17 cellular contexts compared by ENCODE assay signal in the genomic region with DNA sequence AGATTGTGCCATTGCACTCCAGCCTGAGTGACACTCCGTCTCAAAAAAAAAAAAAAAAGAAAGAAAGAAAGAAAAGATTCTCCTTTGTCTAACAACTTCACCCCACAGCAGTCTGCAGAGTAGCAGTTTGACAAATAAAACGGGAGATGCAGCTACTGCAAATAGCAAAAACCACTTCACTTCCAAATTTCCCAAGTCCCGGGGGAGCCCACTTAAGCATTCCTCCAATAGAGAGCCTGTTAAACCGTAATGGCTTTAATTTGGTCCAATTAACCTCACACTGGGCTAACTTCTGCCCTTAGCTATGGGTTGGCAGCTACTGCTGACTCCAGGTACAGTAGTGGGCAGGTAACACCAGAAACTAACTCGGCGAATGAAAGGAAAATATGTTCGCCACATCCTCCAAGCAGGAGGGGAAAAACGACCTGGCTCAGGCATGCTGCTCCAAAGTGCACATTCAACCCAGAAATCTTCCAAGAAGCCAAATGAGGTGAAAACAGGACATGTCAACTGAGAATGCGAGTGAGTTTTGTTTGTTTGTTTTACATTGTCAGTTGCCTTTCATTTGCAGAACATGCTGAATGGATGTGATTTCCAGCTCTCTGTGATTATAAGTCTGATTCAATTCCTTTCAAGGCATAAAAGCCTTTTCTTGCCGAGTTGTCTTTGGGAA.
DNase-seq lines count a peak whose midpoint lies in the region; ATAC-seq and TF ChIP-seq lines count a peak whose summit lies in the region.
"Had no signal": no experiment of that assay in that cellular context is flagged by ENCODE, and none has a peak within 500 bp of the region (broad histone marks: within the 10 kb centered on the region; RNA-seq: fewer than 3 reads in every experiment).

No MANE protein-coding gene starts in this region.

- H3K27me3 Mint-ChIP-seq in Caco-2 (ENCODE audit: insufficient read depth, unreplicated experiment), result no peaks in the 10 kb centered on the region

- no peaks in the 10 kb centered on the region for H3K9me3 ChIP-seq in Caco-2
- no peaks in the 10 kb centered on the region for H3K9me3 ChIP-seq in HUES64 (ENCODE audit: insufficient read depth, low read depth, low read length)
- no peaks in the 10 kb centered on the region for H3K9me3 ChIP-seq in NT2/D1 (ENCODE audit: insufficient read depth, low read length)
- H3K9me3 ChIP-seq in iPS-15b (ENCODE audit: control insufficient read depth, insufficient read depth, low read length), result no peaks in the 10 kb centered on the region
- H3K9me3 ChIP-seq: prostate gland had no signal

- H3K4me1 Mint-ChIP-seq in Caco-2 (ENCODE audit: low read depth, unreplicated experiment), result peaks cover 47% of the 10 kb centered on the region
- H3K4me1 Mint-ChIP-seq: naive B cell had no signal

- H3K4me1 ChIP-seq in Caco-2 (peaks cover 57% of the 10 kb centered on the region), HUES64 (ENCODE audit: insufficient read depth, low read length) (peaks cover 39% of the 10 kb centered on the region), NT2/D1 (ENCODE audit: insufficient read depth, insufficient read length) (peaks cover 2% of the 10 kb centered on the region), iPS-15b (ENCODE audit: control insufficient read depth, insufficient read depth, low read length) (peaks cover 30% of the 10 kb centered on the region)
- H3K4me1 ChIP-seq: prostate gland had no signal

- no TSS peak for BruUV-seq in Caco-2 (replicated peaks; lab: Mats Ljungman, UMichigan)

- ATAC-seq in GM21717 (IDR thresholded peaks at IDR 0.05; ENCODE audit: unreplicated experiment), result no peak

- H3K9me3 Mint-ChIP-seq in Caco-2 (ENCODE audit: unreplicated experiment), result no peaks in the 10 kb centered on the region
- H3K9me3 Mint-ChIP-seq: activated naive CD4-positive, alpha-beta T cell treated with anti-CD3 and anti-CD28 coated beads for 36 hours; naive B cell had no signal

- H3K27me3 ChIP-seq in Caco-2 (replicated peaks; ENCODE audit: control insufficient read depth, insufficient read depth, low read length) (no peaks in the 10 kb centered on the region), HUES64 (ENCODE audit: insufficient read depth, low read length) (peaks cover 5% of the 10 kb centered on the region; the same call in 1 of the 2 replicates), NT2/D1 (ENCODE audit: insufficient read depth, insufficient read length) (no peaks in the 10 kb centered on the region), iPS-15b (ENCODE audit: control insufficient read depth, insufficient read depth, low read length) (no peaks in the 10 kb centered on the region)
- H3K27me3 ChIP-seq: brain microvascular endothelial cell had no signal

- no peak for DNase-seq in Caco-2
- DNase-seq in NT2/D1 (ENCODE audit: low read depth, low spot score), result peak; percentile 3
- no peak for DNase-seq in stimulated activated CD4-positive, alpha-beta T cell treated with anti-CD3 and anti-CD28 coated beads, Interleukin-2, amount 100 ng/mL, for 48 hours
- no peak for DNase-seq in activated effector memory CD4-positive, alpha-beta T cell treated with Interleukin-2 at 50 U/mL for 16 hours
- no peak for DNase-seq in foreskin melanocyte
- DNase-seq: activated CD8-positive, alpha-beta memory T cell treated with anti-CD3 and anti-CD28 coated beads, Interleukin-2, amount 50 U/mL, for 4 hours; activated naive CD4-positive, alpha-beta T cell treated with anti-CD3 and anti-CD28 coated beads for 36 hours; brain microvascular endothelial cell; naive B cell; NCI-H1694 treated with DMSO at 0.1 percent for 48 hours; SHP77; stimulated activated CD4-positive, alpha-beta T cell treated with anti-CD3 and anti-CD28 coated beads, Interleukin-12 subunit alpha, Interleukin-12 subunit beta, amount 100 ng/mL, for 4 hours had no signal

- peak overlapping the region; percentile 57; the same call in 1 of the 2 replicates for H3K27ac ChIP-seq in HUES64 (ENCODE audit: low read depth, low read length)
- H3K27ac ChIP-seq: brain microvascular endothelial cell, KMS-11, prostate gland had no signal

- H3K27ac Mint-ChIP-seq in Caco-2 (ENCODE audit: unreplicated experiment), result peak overlapping the region; percentile 22
- H3K27ac Mint-ChIP-seq: activated naive CD4-positive, alpha-beta T cell treated with anti-CD3 and anti-CD28 coated beads for 36 hours; naive B cell had no signal

- WGBS in HUES64, result 19% methylated on average over 10 of the region's 10 CpGs

- CTCF ChIA-PET in Caco-2 (lab: Charles Lee), result no interaction called here

- H3K36me3 Mint-ChIP-seq in Caco-2 (ENCODE audit: insufficient read depth, unreplicated experiment), result peaks cover 4% of the 10 kb centered on the region
- H3K36me3 Mint-ChIP-seq: naive B cell had no signal

- H3K4me3 ChIP-seq in Caco-2 (ENCODE audit: low read depth, low read length) (no peak overlapping the region), HUES64 (ENCODE audit: low read length) (peak overlapping the region; percentile 21), NT2/D1 (ENCODE audit: insufficient read length, low read depth) (no peak overlapping the region), iPS-15b (ENCODE audit: low read depth, low read length) (peak overlapping the region; percentile 37)
- H3K4me3 ChIP-seq: prostate gland had no signal

- intact Hi-C loops in Caco-2 (cut with micrococcal nuclease; ENCODE audit: unreplicated experiment), result loop anchor here (5.0 kb wide), 1 partner anchor 362 kb away; a partner anchor contains a TSS

- no peaks in the 10 kb centered on the region for H3K36me3 ChIP-seq in Caco-2 (ENCODE audit: control insufficient read depth, insufficient read depth, low read length)
- H3K36me3 ChIP-seq in HUES64 (ENCODE audit: insufficient read depth, low read length), result no peaks in the 10 kb centered on the region
- H3K36me3 ChIP-seq in NT2/D1 (ENCODE audit: insufficient read depth, insufficient read length, low read length), result no peaks in the 10 kb centered on the region
- no peaks in the 10 kb centered on the region for H3K36me3 ChIP-seq in iPS-15b (ENCODE audit: control insufficient read depth, insufficient read depth, low read length)
- H3K36me3 ChIP-seq: brain microvascular endothelial cell, prostate gland had no signal

- TF ChIP-seq CTCF in Caco-2 (IDR thresholded peaks at IDR 0.05; ENCODE audit: insufficient read depth in 1 of 2, low read depth in 1 of 2, low read length in 1 of 2, severe bottlenecking in 1 of 2, unreplicated experiment in 1 of 2), result no peak

- POLR2A ChIA-PET in Caco-2 (lab: Charles Lee), result interaction anchor here (0.6 to 0.7 kb wide), 2 partner anchors 171 to 1617 kb away, joined by 4 to 5 read pairs; no protein-coding TSS in a partner anchor

- H3K4me3 Mint-ChIP-seq in Caco-2 (ENCODE audit: unreplicated experiment), result no peak overlapping the region
- H3K4me3 Mint-ChIP-seq: activated naive CD4-positive, alpha-beta T cell treated with anti-CD3 and anti-CD28 coated beads for 36 hours had no signal

- H3K9ac ChIP-seq in HUES64 (ENCODE audit: low read depth, low read length) (no peak overlapping the region), NT2/D1 (ENCODE audit: insufficient read length, low read depth) (no peak overlapping the region), iPS-15b (ENCODE audit: low read depth, low read length) (no peak overlapping the region)
- H3K9ac ChIP-seq: KMS-11 had no signal

Comparison
In these comparisons a context has a peak if more than half of its experiments do, and no peak if none do; other contexts are left out.
1. H3K4me3 ChIP-seq: peak in HUES64 (single experiment) and iPS-15b (single experiment); none in Caco-2 (single experiment) and NT2/D1 (single experiment).